Comparison of ENCODE assay signal across 22 cellular contexts in genomic region chr2:121653035-121653434, GRCh38.
"Had no signal": no experiment of that assay in that cellular context is flagged by ENCODE, and none has a peak within 500 bp of the region (broad histone marks: within the 10 kb centered on the region; RNA-seq: fewer than 3 reads in every experiment).

No MANE protein-coding gene starts in this region.

- H3K4me3 Mint-ChIP-seq: activated CD4-positive, alpha-beta T cell treated with anti-CD3 and anti-CD28 coated beads, Interleukin-2, amount 10 ng/mL, durations not matched to agents 7 days and 5 days; stimulated activated memory B cell treated with anti-CD40 and anti-IgM and Interleukin-4, amounts not matched to agents 10 μg/mL and 1 μg/mL and 100 μg/mL, for 72 hours had no signal

- H3K9me3 ChIP-seq: adrenal gland, breast epithelium, colonic mucosa, esophagus squamous epithelium, gastrocnemius medialis, right lobe of liver, transverse colon had no signal

- ATAC-seq: gastrocnemius medialis; left cardiac atrium; right lobe of liver; stimulated activated memory B cell treated with anti-CD40 and anti-IgM and Interleukin-4, amounts not matched to agents 10 μg/mL and 1 μg/mL and 100 μg/mL, for 72 hours had no signal

- H3K4me1 ChIP-seq: breast epithelium, right lobe of liver had no signal

- H3K27me3 ChIP-seq: adrenal gland, breast epithelium, colonic mucosa, esophagus squamous epithelium, gastrocnemius medialis, right lobe of liver, transverse colon had no signal

- H3K27ac ChIP-seq: adrenal gland, breast epithelium, colonic mucosa, esophagus squamous epithelium, right lobe of liver, skin epidermis, transverse colon, VCaP had no signal

- H3K27me3 Mint-ChIP-seq: activated CD4-positive, alpha-beta T cell treated with anti-CD3 and anti-CD28 coated beads, Interleukin-2, amount 10 ng/mL, durations not matched to agents 7 days and 5 days; stimulated activated memory B cell treated with anti-CD40 and anti-IgM and Interleukin-4, amounts not matched to agents 10 μg/mL and 1 μg/mL and 100 μg/mL, for 72 hours had no signal

- H3K4me3 ChIP-seq: adrenal gland, breast epithelium, colonic mucosa, esophagus squamous epithelium, gastrocnemius medialis, right lobe of liver, skin epidermis, transverse colon had no signal

- H3K9me3 Mint-ChIP-seq: activated CD4-positive, alpha-beta T cell treated with anti-CD3 and anti-CD28 coated beads, Interleukin-2, amount 10 ng/mL, durations not matched to agents 7 days and 5 days; neural crest cell had no signal

- H3K36me3 ChIP-seq: adrenal gland, breast epithelium, colonic mucosa, esophagus squamous epithelium, gastrocnemius medialis, right lobe of liver, transverse colon had no signal

- DNase-seq: activated CD4-positive, alpha-beta T cell treated with anti-CD3 and anti-CD28 coated beads, Interleukin-2, amount 10 ng/mL, durations not matched to agents 7 days and 5 days; activated CD4-positive, CD25-positive, alpha-beta regulatory T cell treated with anti-CD3 and anti-CD28 coated beads, Interleukin-2, amount 50 U/mL, for 72 hours; activated effector memory CD4-positive, alpha-beta T cell treated with anti-CD3 and anti-CD28 coated beads, Interleukin-2, amount 50 U/mL, for 16 hours; activated naive CD4-positive, alpha-beta T cell treated with anti-CD3 and anti-CD28 coated beads, Interleukin-2, amount 50 U/mL, for 16 hours; activated T-cell treated with anti-CD3 and anti-CD28 coated beads, Interleukin-2, amount 50 U/mL, for 1 hour; adrenal gland; colonic mucosa; esophagus squamous epithelium; gastrocnemius medialis; hypothalamus; islet precursor cell; left cardiac atrium; occipital lobe; right lobe of liver; stimulated activated CD4-positive, alpha-beta T cell treated with anti-CD3 and anti-CD28 coated beads, Interleukin-1b, Interleukin-23, amount 100 ng/mL, for 48 hours; SW 1271; transverse colon had no signal
